ENCODE assay signal across 8 cellular contexts in genomic region chr5:140157032-140157781, GRCh38. TPM values are rescaled to one million over a fixed set of nuclear protein-coding genes. Genes with fewer than 3 reads are reported as not detected.
DNase-seq lines count a peak whose midpoint lies in the region; ATAC-seq, FAIRE-seq and TF ChIP-seq lines count a peak whose summit lies in the region.

No MANE protein-coding gene starts in this region.

- H3K36me3 Mint-ChIP-seq in GM23338 (ENCODE audit: low read depth): no peaks in the 10 kb centered on the region

- no peaks in the 10 kb centered on the region for H3K9me3 ChIP-seq in subcutaneous abdominal adipose tissue (ENCODE audit: control insufficient read depth in 5 of 5, low read length in 5 of 5)

- peak overlapping the region in 3 of 5 donors; percentile 2 to 56 (median 32) for H3K9ac ChIP-seq in subcutaneous abdominal adipose tissue (ENCODE audit: low read length in 5 of 5)

- no peaks in the 10 kb centered on the region for H3K9me3 Mint-ChIP-seq in GM23338

- no peak for FAIRE-seq in frontal cortex (lab: Jason Lieb, UNC)

- H2AFZ ChIP-seq in GM23338: peak overlapping the region; percentile 90

- no peaks in the 10 kb centered on the region for H3K79me2 ChIP-seq in GM23338 (replicated peaks; ENCODE audit: insufficient read depth)

- ATAC-seq in GM23338: peak; percentile 89

- H3K4me2 ChIP-seq in GM23338: peak overlapping the region; percentile 82

- H3K4me1 ChIP-seq in GM23338 (ENCODE audit: insufficient read depth): peaks cover 17% of the 10 kb centered on the region
- H3K4me1 ChIP-seq in subcutaneous abdominal adipose tissue (ENCODE audit: control insufficient read depth in 5 of 5, insufficient read depth in 5 of 5, low read length in 5 of 5): peaks cover 4 to 35% (median 20%) of the 10 kb centered on the region in 5 donors

- no peaks in the 10 kb centered on the region for H3K9me2 ChIP-seq in GM23338 (ENCODE audit: insufficient read depth)

- peaks cover 25% of the 10 kb centered on the region for H3K4me1 Mint-ChIP-seq in GM23338

- H3K27ac Mint-ChIP-seq in GM23338: no peak overlapping the region

- H3F3A ChIP-seq in GM23338 (replicated peaks; ENCODE audit: low read depth): no peaks in the 10 kb centered on the region

- TF ChIP-seq CTCF in GM23338 (conservative IDR thresholded peaks at IDR 0.05; ENCODE audit: low read depth in 2 of 2): peak; percentile 90 to 99

- peak overlapping the region; percentile 60 for H3K4me3 ChIP-seq in GM23338
- H3K4me3 ChIP-seq in subcutaneous abdominal adipose tissue (ENCODE audit: low read depth in 1 of 5, low read length in 5 of 5): peak overlapping the region; percentile 46 to 65 (median 50)

- H3K36me3 ChIP-seq in GM23338 (ENCODE audit: insufficient read depth) (no peaks in the 10 kb centered on the region), subcutaneous abdominal adipose tissue (ENCODE audit: control insufficient read depth in 5 of 5, insufficient read depth in 5 of 5, low read length in 5 of 5) (no peaks in the 10 kb centered on the region)

- DNase-seq in Daoy (ENCODE audit: low read depth): peak; percentile 89
- peak; percentile 92 for DNase-seq in GM23338 (ENCODE audit: low spot score)
- DNase-seq in Kasumi-1 (lab: John Stamatoyannopoulos, UW): peak; percentile 65 to 81
- peak; percentile 86 to 87 for DNase-seq in SHP77 (lab: John Stamatoyannopoulos, UW)
- DNase-seq in activated effector memory CD4-positive, alpha-beta T cell treated with anti-CD3 and anti-CD28 coated beads, Interleukin-2, amount 50 U/mL, for 16 hours: peak; percentile 94
- DNase-seq in frontal cortex (ENCODE audit: low spot score in 2 of 2): peak; percentile 76 to 88
- DNase-seq in non-pigmented ciliary epithelial cell (ENCODE audit: low read depth): peak; percentile 19

- H3K27me3 ChIP-seq in GM23338 (ENCODE audit: insufficient read depth) (peaks cover 32% of the 10 kb centered on the region), subcutaneous abdominal adipose tissue (ENCODE audit: control insufficient read depth in 5 of 5, insufficient read depth in 4 of 5, low read length in 5 of 5) (no peaks in the 10 kb centered on the region)

- H3K27ac ChIP-seq in GM23338 (ENCODE audit: low read depth): no peak overlapping the region
- H3K27ac ChIP-seq in subcutaneous abdominal adipose tissue (ENCODE audit: low read depth, low read length): peak overlapping the region; percentile 24

- no peaks in the 10 kb centered on the region for H4K20me1 ChIP-seq in GM23338 (replicated peaks; ENCODE audit: insufficient read depth)

- peaks cover 4% of the 10 kb centered on the region for H3K27me3 Mint-ChIP-seq in GM23338 (ENCODE audit: insufficient read depth, low read depth, poor library complexity)

- peak overlapping the region; percentile 71 for H3K4me3 Mint-ChIP-seq in GM23338

TF ChIP-seq in GM23338, 12 proteins besides CTCF, POLR2A, EP300 and RAD21 (continues in another document):
- TF ChIP-seq ZNF331 (CRISPR knock-in tag; IDR thresholded peaks at IDR 0.05; ENCODE audit: low read depth) (no peak), CREB1 (CRISPR knock-in tag; IDR thresholded peaks at IDR 0.05; ENCODE audit: low read depth) (no peak), STAT1 (IDR thresholded peaks at IDR 0.05; ENCODE audit: unreplicated experiment) (no peak), ZNF462 (CRISPR knock-in tag; IDR thresholded peaks at IDR 0.05) (no peak), REST (IDR thresholded peaks at IDR 0.05; ENCODE audit: unreplicated experiment) (no peak), POLR2AphosphoS5 (IDR thresholded peaks at IDR 0.05; ENCODE audit: low read depth) (no peak)

RNA-seq across cellular contexts. Expression of gene CYSTM1, which starts 17.8 kb away (rescaled TPM):
- total RNA-seq in Daoy (2014; rRNA removed; shearing (Covaris generic)): 23.8 and 28.2 TPM in 2 replicates
- total RNA-seq in GM23338 (2014; rRNA removed; shearing (Covaris generic)): 14.4 and 15.0 TPM in 2 replicates
- 42.3 and 46.0 TPM in 2 replicates for polyA plus RNA-seq in GM23338 (2016; fragmentation: Nextera tagmentation; extraction: Ambion mirVana)
- total RNA-seq in frontal cortex: 4.1 TPM

RNA-seq across cellular contexts. Expression of gene IGIP, which starts 31.5 kb away (rescaled TPM):
- 1.6 and 1.8 TPM in 2 replicates for total RNA-seq in Daoy (2014; rRNA removed; shearing (Covaris generic))
- 0.38 and 1.0 TPM in 2 replicates for total RNA-seq in GM23338 (2014; rRNA removed; shearing (Covaris generic))
- polyA plus RNA-seq in GM23338 (2016; fragmentation: Nextera tagmentation; extraction: Ambion mirVana): 0.19 and 0.21 TPM in 2 replicates
- total RNA-seq in frontal cortex: 7.7 TPM

RNA-seq across cellular contexts. Expression of gene PURA, which starts 43.3 kb away (rescaled TPM):
- total RNA-seq in Daoy (2014; rRNA removed; shearing (Covaris generic)): 6.5 and 7.8 TPM in 2 replicates
- total RNA-seq in GM23338 (2014; rRNA removed; shearing (Covaris generic)): 2.3 and 2.6 TPM in 2 replicates
- polyA plus RNA-seq in GM23338 (2016; fragmentation: Nextera tagmentation; extraction: Ambion mirVana): 1.3 and 1.5 TPM in 2 replicates
- total RNA-seq in frontal cortex: 9.4 TPM

Comparison
In these comparisons a context has a peak if more than half of its experiments do, and no peak if none do; other contexts are left out.
1. DNase-seq: peak in every context shown above with its lines; median percentile 94 in activated effector memory CD4-positive, alpha-beta T cell treated with anti-CD3 and anti-CD28 coated beads, Interleukin-2, amount 50 U/mL, for 16 hours; 92 in GM23338; 89 in Daoy; 86 in SHP77; 82 in frontal cortex; 73 in Kasumi-1; 19 in non-pigmented ciliary epithelial cell.